16 cellular contexts compared by ENCODE assay signal in the genomic region with DNA sequence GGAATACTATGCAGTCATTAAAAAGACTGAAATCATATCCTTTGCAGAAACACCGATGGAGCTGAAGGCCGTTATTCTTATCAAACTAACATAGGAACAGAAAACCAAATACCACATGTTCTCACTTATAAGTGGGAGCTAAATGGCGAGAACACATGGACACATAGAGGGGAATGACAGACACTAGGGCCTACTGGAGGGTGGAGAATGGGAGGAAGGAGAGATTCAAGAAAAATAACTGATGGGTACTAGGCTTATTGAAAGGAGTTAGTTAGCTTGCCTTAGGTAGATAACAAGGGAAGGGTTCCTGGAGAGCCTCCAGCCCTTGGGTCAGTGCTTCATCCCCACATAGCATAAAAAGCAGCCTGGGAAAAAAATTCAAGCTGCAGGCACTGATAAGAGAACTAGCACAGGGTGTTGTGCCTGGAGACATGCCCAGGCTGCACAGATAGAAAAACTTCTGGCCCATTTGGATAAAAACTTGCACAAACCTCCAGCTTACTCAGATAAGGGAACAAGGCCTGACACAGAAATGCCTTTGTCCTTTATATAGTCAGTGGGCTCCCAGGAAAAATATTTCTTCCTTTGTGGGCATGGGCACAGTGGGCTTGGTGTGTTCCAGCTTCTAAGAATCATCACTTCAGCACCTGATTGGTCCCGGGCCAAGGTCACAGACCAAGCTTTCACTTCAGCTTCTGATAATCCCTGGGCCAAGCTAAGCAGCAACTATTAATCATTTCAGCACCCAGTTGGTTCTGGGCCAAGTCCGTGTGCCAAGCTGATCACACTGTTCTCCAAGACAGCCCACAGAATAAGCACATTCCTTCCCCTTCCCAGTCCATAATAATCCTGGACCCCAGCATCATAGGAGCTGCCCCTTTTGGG. TPM values are rescaled to one million over a fixed set of nuclear protein-coding genes. Genes with fewer than 3 reads are reported as not detected.
"Had no signal": no experiment of that assay in that cellular context is flagged by ENCODE, and none has a peak within 500 bp of the region (broad histone marks: within the 10 kb centered on the region; RNA-seq: fewer than 3 reads in every experiment).

No MANE protein-coding gene starts in this region.

- ATAC-seq: esophagus mucosa had no signal

- FAIRE-seq: bronchial epithelial cell had no signal

- H3K4me3 ChIP-seq: dorsolateral prefrontal cortex, lung, neural progenitor cell had no signal

- DNase-seq: activated CD4-positive, alpha-beta T cell treated with anti-CD3 and anti-CD28 coated beads, Interleukin-2, amount 10 ng/mL, durations not matched to agents 7 days and 5 days; activated CD4-positive, CD25-positive, alpha-beta regulatory T cell; activated gamma-delta T cell treated with Interleukin-2 at 50 U/mL for 16 hours; activated naive CD8-positive, alpha-beta T cell treated with anti-CD3 and anti-CD28 coated beads for 36 hours; anterior cingulate cortex; dorsolateral prefrontal cortex; kidney glomerular epithelial cell; stimulated activated CD4-positive, alpha-beta T cell treated with anti-CD3 and anti-CD28 coated beads, Interleukin-15, amount 100 ng/mL, for 24 hours; stimulated activated CD4-positive, alpha-beta T cell treated with anti-CD3 and anti-CD28 coated beads, Interleukin-4, amount 100 ng/mL, for 24 hours; stimulated activated naive CD4-positive, alpha-beta T cell; substantia nigra; trophoblast cell had no signal

- H3K27ac ChIP-seq: dorsolateral prefrontal cortex, neural progenitor cell had no signal

- H3K27me3 ChIP-seq: neural progenitor cell had no signal

- H3K4me2 ChIP-seq: neural progenitor cell had no signal

- H2AFZ ChIP-seq: neural progenitor cell had no signal

- H3K4me1 ChIP-seq: neural progenitor cell had no signal

- H3K9ac ChIP-seq: neural progenitor cell had no signal

- H3K36me3 ChIP-seq: neural progenitor cell had no signal

RNA-seq across cellular contexts. Expression of a gene that starts 23.1 kb away (rescaled TPM):
- total RNA-seq: activated CD4-positive, alpha-beta T cell treated with anti-CD3 and anti-CD28 coated beads, Interleukin-2, amount 10 ng/mL, durations not matched to agents 7 days and 5 days; activated naive CD8-positive, alpha-beta T cell treated with anti-CD3 and anti-CD28 coated beads for 36 hours had no signal
